In the genomic region with DNA sequence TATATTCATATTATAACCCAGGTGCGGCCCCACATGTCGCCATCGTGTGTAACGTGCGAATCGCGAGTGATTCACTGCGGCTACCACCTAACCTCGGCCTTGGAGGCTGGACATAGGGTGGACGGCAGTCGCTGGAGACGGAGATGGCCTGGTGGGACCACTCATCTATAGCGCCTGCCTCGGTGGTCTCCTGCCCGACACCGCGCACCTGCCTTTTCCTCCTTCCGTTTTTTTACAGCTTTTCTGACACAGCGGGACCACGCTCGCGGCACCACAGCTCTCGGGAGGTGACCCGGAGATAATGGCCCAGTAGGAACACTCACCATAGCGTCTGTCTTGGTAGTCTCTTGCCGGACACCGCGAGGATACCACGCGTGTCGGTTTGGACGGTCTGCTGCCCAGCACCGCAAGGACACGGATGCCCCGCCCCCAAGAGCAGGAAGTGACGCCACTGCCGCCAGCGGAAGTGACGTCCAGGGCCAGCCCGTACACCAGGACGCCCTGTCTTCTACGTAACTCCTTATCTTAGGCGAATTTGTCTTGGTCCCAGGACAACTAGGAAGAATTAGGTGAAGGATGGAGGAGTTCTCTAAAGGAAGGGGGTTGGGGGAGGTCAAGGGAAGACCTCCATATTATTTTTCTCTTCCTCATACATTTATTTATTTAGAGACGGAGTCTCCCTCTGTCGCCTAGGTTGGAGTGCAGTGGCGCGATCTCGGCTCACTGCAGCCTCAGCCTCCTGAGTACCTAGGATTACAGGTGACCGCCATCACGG, we compare ENCODE assay signal across 8 cellular contexts. TPM values are rescaled to one million over a fixed set of nuclear protein-coding genes. Genes with fewer than 3 reads are reported as not detected.
DNase-seq lines count a peak whose midpoint lies in the region; ATAC-seq and TF ChIP-seq lines count a peak whose summit lies in the region.

No MANE protein-coding gene starts in this region.

- no peak for TF ChIP-seq CTCF in lower lobe of right lung (IDR thresholded peaks at IDR 0.05)

- peak; percentile 72 for ATAC-seq in HG02678 (IDR thresholded peaks at IDR 0.05; ENCODE audit: unreplicated experiment)
- ATAC-seq in lower lobe of right lung: peak; percentile 97 to 98
- ATAC-seq in HG02981 (IDR thresholded peaks at IDR 0.05; ENCODE audit: unreplicated experiment): no peak

- H3K27ac ChIP-seq in lower lobe of right lung: peak overlapping the region; percentile 88

- H3K27ac Mint-ChIP-seq in activated CD4-positive, alpha-beta memory T cell treated with anti-CD3 and anti-CD28 coated beads, Interleukin-2, amount 10 ng/mL, durations not matched to agents 7 days and 5 days: peak overlapping the region; percentile 87

- CTCF ChIA-PET in activated CD4-positive, alpha-beta memory T cell treated with anti-CD3 and anti-CD28 coated beads, Interleukin-2, amount 10 ng/mL, durations not matched to agents 7 days and 5 days (lab: Charles Lee): interaction anchor here (4.2 kb wide), 1 partner anchor 15 kb away, joined by 32 read pairs; no protein-coding TSS in a partner anchor

- H3K4me1 ChIP-seq in lower lobe of right lung: peaks cover 11% of the 10 kb centered on the region

- H3K4me3 Mint-ChIP-seq in activated CD4-positive, alpha-beta memory T cell treated with anti-CD3 and anti-CD28 coated beads, Interleukin-2, amount 10 ng/mL, durations not matched to agents 7 days and 5 days: peak overlapping the region; percentile 99

- H3K9me3 ChIP-seq in lower lobe of right lung: no peaks in the 10 kb centered on the region

- peaks cover 36% of the 10 kb centered on the region for H3K36me3 ChIP-seq in lower lobe of right lung

- intact Hi-C loops in lower lobe of right lung (cut with DNase I): no loop called here

- H3K27me3 ChIP-seq in lower lobe of right lung (ENCODE audit: low read depth): no peaks in the 10 kb centered on the region

- H3K4me3 ChIP-seq in lower lobe of right lung: peak overlapping the region; percentile 60

- POLR2A ChIA-PET in activated CD4-positive, alpha-beta memory T cell treated with anti-CD3 and anti-CD28 coated beads, Interleukin-2, amount 10 ng/mL, durations not matched to agents 7 days and 5 days (lab: Charles Lee): interaction anchor here (4.6 kb wide), 1 partner anchor 15 kb away, joined by 24 read pairs; no protein-coding TSS in a partner anchor

- no peaks in the 10 kb centered on the region for H3K9me3 Mint-ChIP-seq in activated CD4-positive, alpha-beta memory T cell treated with anti-CD3 and anti-CD28 coated beads, Interleukin-2, amount 10 ng/mL, durations not matched to agents 7 days and 5 days

- peaks cover 39% of the 10 kb centered on the region for H3K36me3 Mint-ChIP-seq in activated CD4-positive, alpha-beta memory T cell treated with anti-CD3 and anti-CD28 coated beads, Interleukin-2, amount 10 ng/mL, durations not matched to agents 7 days and 5 days (ENCODE audit: low read depth)

- H3K27me3 Mint-ChIP-seq in activated CD4-positive, alpha-beta memory T cell treated with anti-CD3 and anti-CD28 coated beads, Interleukin-2, amount 10 ng/mL, durations not matched to agents 7 days and 5 days: no peaks in the 10 kb centered on the region

- DNase-seq in ELR (ENCODE audit: low read depth): peak; percentile 85
- DNase-seq in NCI-H69 (lab: John Stamatoyannopoulos, UW): peak; percentile 86
- peak; percentile 88 for DNase-seq in activated CD4-positive, alpha-beta memory T cell treated with anti-CD3 and anti-CD28 coated beads, Interleukin-2, amount 10 ng/mL, durations not matched to agents 7 days and 5 days
- DNase-seq in ecto neural progenitor cell (ENCODE audit: low spot score): peak; percentile 86
- peak; percentile 87 for DNase-seq in lower lobe of right lung
- DNase-seq in stimulated activated CD4-positive, alpha-beta T cell treated with anti-CD3 and anti-CD28 coated beads, Interleukin-4, amount 100 ng/mL, for 24 hours: peak; percentile 86

- H3K4me1 Mint-ChIP-seq in activated CD4-positive, alpha-beta memory T cell treated with anti-CD3 and anti-CD28 coated beads, Interleukin-2, amount 10 ng/mL, durations not matched to agents 7 days and 5 days: peaks cover 28% of the 10 kb centered on the region

RNA-seq across cellular contexts. Expression of a gene that starts 6.4 kb away (rescaled TPM):
- 100 to 1,000 TPM; 166 to 176 TPM for total RNA-seq in activated CD4-positive, alpha-beta memory T cell treated with anti-CD3 and anti-CD28 coated beads, Interleukin-2, amount 10 ng/mL, durations not matched to agents 7 days and 5 days
- total RNA-seq in lower lobe of right lung: 95.9 TPM

RNA-seq across cellular contexts. Expression of a gene that starts 17.1 kb away (rescaled TPM):
- total RNA-seq in activated CD4-positive, alpha-beta memory T cell treated with anti-CD3 and anti-CD28 coated beads, Interleukin-2, amount 10 ng/mL, durations not matched to agents 7 days and 5 days: 10 to 100 TPM; 75.5 to 79.1 TPM
- 4.3 TPM for total RNA-seq in lower lobe of right lung

Comparison
In these comparisons a context has a peak if more than half of its experiments do, and no peak if none do; other contexts are left out.
1. RNA of a gene that starts 17.1 kb away (total RNA-seq): 75.5 to 79.1 TPM in activated CD4-positive, alpha-beta memory T cell treated with anti-CD3 and anti-CD28 coated beads, Interleukin-2, amount 10 ng/mL, durations not matched to agents 7 days and 5 days; 4.3 TPM in lower lobe of right lung (single experiment); every median in the first group is over 10 times any median in the second.
2. Peak in every context shown above with its lines, with median percentiles within 50 percentile points of each other: DNase-seq.